Comparison of ENCODE assay signal across 27 cellular contexts in genomic region chr11:1836011-1836945, GRCh38. TPM values are rescaled to one million over a fixed set of nuclear protein-coding genes. Genes with fewer than 3 reads are reported as not detected.
A peak's percentile ranks its signal among the peaks of the same experiment; 100 is the strongest.
DNase-seq lines count a peak whose midpoint lies in the region; ATAC-seq, FAIRE-seq and TF ChIP-seq lines count a peak whose summit lies in the region.
"Had no signal": no experiment of that assay in that cellular context is flagged by ENCODE, and none has a peak within 500 bp of the region (broad histone marks: within the 10 kb centered on the region; RNA-seq: fewer than 3 reads in every experiment).

No MANE protein-coding gene starts in this region.

- H4K5ac ChIP-seq in H1 (ENCODE audit: insufficient read length, low read depth, low read length): no peak overlapping the region

- no peaks in the 10 kb centered on the region for H3K36me3 Mint-ChIP-seq in endodermal cell (ENCODE audit: low read depth)
- H3K36me3 Mint-ChIP-seq: neural progenitor cell had no signal

- CTCF ChIA-PET in H1 (lab: Charles Lee; ENCODE audit: partially characterized antibody): interaction anchor here (0.7 to 15.8 kb wide), 25 partner anchors 8 to 330 kb away, joined by 3 to 439 read pairs (median 3); partner anchors contain the start of gene LSP1

- no peaks in the 10 kb centered on the region for H3K36me3 ChIP-seq in RWPE2 (ENCODE audit: low read depth)
- H3K36me3 ChIP-seq in H1 (ENCODE audit: control insufficient read depth in 2 of 4, insufficient read depth in 4 of 4, low read length in 3 of 4): no peaks in the 10 kb centered on the region
- H3K36me3 ChIP-seq in lower lobe of right lung: no peaks in the 10 kb centered on the region
- no peaks in the 10 kb centered on the region for H3K36me3 ChIP-seq in endodermal cell (ENCODE audit: control insufficient read depth, insufficient read depth, low read length)
- H3K36me3 ChIP-seq: neural progenitor cell, upper lobe of left lung had no signal

- TF ChIP-seq EP300 in H1 (IDR thresholded peaks at IDR 0.05; ENCODE audit: borderline replicate concordance in 1 of 2, low read depth in 2 of 2, low read length in 2 of 2): no peak

- TF ChIP-seq CTCF in RWPE2 (IDR thresholded peaks at IDR 0.05; ENCODE audit: poor library complexity, severe bottlenecking) (no peak), H1 (IDR thresholded peaks at IDR 0.05; ENCODE audit: control extremely low read depth in 1 of 3, insufficient read depth in 1 of 3, low read depth in 1 of 3, low read length in 3 of 3) (no peak), lower lobe of right lung (IDR thresholded peaks at IDR 0.05) (no peak), endodermal cell (conservative IDR thresholded peaks at IDR 0.05) (no peak)

- no peak overlapping the region for H2BK12ac ChIP-seq in H1 (ENCODE audit: low read depth, low read length)

- H2AFZ ChIP-seq in H1 (ENCODE audit: low read length): no peak overlapping the region
- H2AFZ ChIP-seq: hepatocyte, neural progenitor cell, PC-9 had no signal

- no peak overlapping the region for H3K9ac ChIP-seq in H1 (replicated peaks in 1 of 4; ENCODE audit: extremely low read depth in 1 of 4, low read depth in 3 of 4, low read length in 3 of 4)
- no peak overlapping the region for H3K9ac ChIP-seq in endodermal cell (ENCODE audit: extremely low read depth, low read length, poor library complexity, severe bottlenecking)
- H3K9ac ChIP-seq: neural progenitor cell had no signal

- no peak for DNase-seq in RWPE2 (ENCODE audit: low spot score)
- no peak for DNase-seq in H1 (ENCODE audit: low read depth in 1 of 2, low spot score in 2 of 2)
- peak; percentile 50 for DNase-seq in lower lobe of right lung
- no peak for DNase-seq in ureter (ENCODE audit: low spot score)
- no peak for DNase-seq in endodermal cell
- DNase-seq: activated CD4-positive, alpha-beta memory T cell treated with anti-CD3 and anti-CD28 coated beads, Interleukin-2, amount 10 ng/mL, durations not matched to agents 7 days and 5 days; activated effector memory CD4-positive, alpha-beta T cell treated with Interleukin-2 at 50 U/mL for 16 hours; effector memory CD4-positive, alpha-beta T cell; foreskin keratinocyte; HCEC 1CT; Kasumi-1; NCI-H1694; NCI-H510A treated with DMSO at 0.1 percent for 48 hours; NK-92 treated with Interleukin-12 subunit alpha and Interleukin-12 subunit beta, amount 100 ng/mL, for 24 hours; PC-9; stimulated activated CD8-positive, alpha-beta memory T cell treated with anti-CD3 and anti-CD28 coated beads, Interleukin-4, amount 100 ng/mL, for 48 hours had no signal

- no peak overlapping the region for H3K4me2 ChIP-seq in H1 (ENCODE audit: insufficient read depth in 1 of 2, low read depth in 2 of 2, low read length in 2 of 2)
- H3K4me2 ChIP-seq: hepatocyte, neural progenitor cell, PC-9 had no signal

- H3K14ac ChIP-seq in H1 (ENCODE audit: insufficient read length): no peak overlapping the region

- H3K4ac ChIP-seq in H1 (replicated peaks; ENCODE audit: insufficient read length, low read depth, low read length): no peak overlapping the region

- no peaks in the 10 kb centered on the region for H3K23me2 ChIP-seq in H1 (ENCODE audit: low read depth, low read length)

- H3K27me3 Mint-ChIP-seq in endodermal cell (ENCODE audit: insufficient read depth): peaks cover 16% of the 10 kb centered on the region
- H3K27me3 Mint-ChIP-seq: progenitor cell of endocrine pancreas had no signal

- H3K4me1 ChIP-seq in RWPE2 (ENCODE audit: insufficient read depth, poor library complexity, severe bottlenecking) (peaks cover 24% of the 10 kb centered on the region), H1 (replicated peaks in 1 of 4; ENCODE audit: control insufficient read depth in 3 of 4, insufficient read depth in 4 of 4, low read length in 3 of 4) (peaks cover 0 to 4% (median 2%) of the 10 kb centered on the region in 4 experiments; a peak in 4 of 7 replicates), lower lobe of right lung (peaks cover 41% of the 10 kb centered on the region), endodermal cell (ENCODE audit: control insufficient read depth, insufficient read depth, low read length) (no peaks in the 10 kb centered on the region)

- no peak overlapping the region for H2BK15ac ChIP-seq in H1 (ENCODE audit: low read length)

- H2BK120ac ChIP-seq in H1 (replicated peaks; ENCODE audit: low read depth, low read length): no peak overlapping the region

- TF ChIP-seq POLR2A in H1 (IDR thresholded peaks at IDR 0.05; ENCODE audit: control extremely low read depth in 1 of 2, low read depth in 2 of 2, low read length in 2 of 2): no peak

- H3K4me1 Mint-ChIP-seq in endodermal cell: no peaks in the 10 kb centered on the region

- no peak for ATAC-seq in RWPE2 (ENCODE audit: low read depth)
- no peak for ATAC-seq in lower lobe of right lung
- no peak for ATAC-seq in GM19467 (IDR thresholded peaks at IDR 0.05; ENCODE audit: unreplicated experiment)
- ATAC-seq: activated CD4-positive, CD25-positive, alpha-beta regulatory T cell treated with anti-CD3 and anti-CD28 coated beads, Interleukin-2, amount 50 U/mL, for 24 hours; foreskin keratinocyte had no signal

- intact Hi-C loops in lower lobe of right lung (cut with DNase I): no loop called here

- H3K79me2 ChIP-seq in H1 (ENCODE audit: control insufficient read depth in 1 of 2, insufficient read depth in 2 of 2, low read length in 2 of 2): no peaks in the 10 kb centered on the region

- H3K27me3 ChIP-seq in RWPE2 (ENCODE audit: insufficient read depth, poor library complexity, severe bottlenecking) (no peaks in the 10 kb centered on the region), H1 (replicated peaks in 1 of 4; ENCODE audit: control insufficient read depth in 3 of 4, extremely low read depth in 1 of 4, insufficient read depth in 3 of 4, low read length in 3 of 4) (peaks cover 0 to 3% (median 0%) of the 10 kb centered on the region in 4 experiments; a peak in 3 of 7 replicates), lower lobe of right lung (ENCODE audit: low read depth) (peaks cover 3% of the 10 kb centered on the region), endodermal cell (ENCODE audit: control insufficient read depth, insufficient read depth, low read length, poor library complexity, severe bottlenecking) (peaks cover 24% of the 10 kb centered on the region)
- H3K27me3 ChIP-seq: foreskin keratinocyte, hepatocyte, neural progenitor cell, upper lobe of left lung had no signal

- H4K91ac ChIP-seq in H1 (replicated peaks; ENCODE audit: insufficient read length, low read length): no peak overlapping the region

- H3K9me3 ChIP-seq in RWPE2 (ENCODE audit: severe bottlenecking): no peaks in the 10 kb centered on the region
- H3K9me3 ChIP-seq in H1 (ENCODE audit: insufficient read depth in 2 of 2, low read depth in 1 of 2, low read length in 1 of 2): no peaks in the 10 kb centered on the region
- no peaks in the 10 kb centered on the region for H3K9me3 ChIP-seq in lower lobe of right lung
- H3K9me3 ChIP-seq in endodermal cell (ENCODE audit: control insufficient read depth, low read length): no peaks in the 10 kb centered on the region
- H3K9me3 ChIP-seq: upper lobe of left lung had no signal

- FAIRE-seq in H1 (lab: Jason Lieb, UNC): no peak
- FAIRE-seq: colon, D721Med, GM12891 had no signal

- H3K56ac ChIP-seq in H1 (replicated peaks; ENCODE audit: insufficient read length, low read depth, low read length): no peak overlapping the region

- no peaks in the 10 kb centered on the region for H4K20me1 ChIP-seq in H1 (replicated peaks in 1 of 2; ENCODE audit: control insufficient read depth in 1 of 2, insufficient read depth in 2 of 2, low read length in 2 of 2)

- no peaks in the 10 kb centered on the region for H3K9me3 Mint-ChIP-seq in endodermal cell
- H3K9me3 Mint-ChIP-seq: activated CD4-positive, alpha-beta memory T cell treated with anti-CD3 and anti-CD28 coated beads, Interleukin-2, amount 10 ng/mL, durations not matched to agents 7 days and 5 days; neural progenitor cell had no signal

- TF ChIP-seq RAD21 in H1 (IDR thresholded peaks at IDR 0.05 in 1 of 2, conservative IDR thresholded peaks at IDR 0.05 in 1 of 2; ENCODE audit: low read depth in 2 of 2, low read length in 2 of 2): no peak

- no peaks in the 10 kb centered on the region for H3K79me1 ChIP-seq in H1 (ENCODE audit: low read depth, low read length)

- H2BK5ac ChIP-seq in H1 (ENCODE audit: low read depth, low read length): no peak overlapping the region

- no peak overlapping the region for H3K18ac ChIP-seq in H1 (ENCODE audit: extremely low read depth, low read length)

- no peak overlapping the region for H3K4me3 Mint-ChIP-seq in endodermal cell
- H3K4me3 Mint-ChIP-seq: activated CD4-positive, alpha-beta memory T cell treated with anti-CD3 and anti-CD28 coated beads, Interleukin-2, amount 10 ng/mL, durations not matched to agents 7 days and 5 days; neural progenitor cell had no signal

- H3K27ac ChIP-seq in RWPE2 (ENCODE audit: poor library complexity, severe bottlenecking): peak overlapping the region; percentile 96
- no peak overlapping the region for H3K27ac ChIP-seq in H1 (ENCODE audit: low read depth, low read length)
- H3K27ac ChIP-seq in lower lobe of right lung: no peak overlapping the region
- H3K27ac ChIP-seq in endodermal cell (ENCODE audit: low read depth, low read length): no peak overlapping the region
- H3K27ac ChIP-seq: foreskin keratinocyte, neural progenitor cell, PC-9 had no signal

- peak overlapping the region; percentile 75; the same call in 1 of the 2 replicates for H4K8ac ChIP-seq in H1 (ENCODE audit: extremely low read depth, insufficient read depth, low read length)

- no peak overlapping the region for H2AK5ac ChIP-seq in H1 (ENCODE audit: low read depth, low read length)

- H3K4me3 ChIP-seq in RWPE2 (ENCODE audit: severe bottlenecking): no peak overlapping the region
- H3K4me3 ChIP-seq in H1 (ENCODE audit: extremely low read depth in 1 of 4, insufficient read depth in 2 of 4, low read depth in 3 of 4, low read length in 4 of 4): no peak overlapping the region
- no peak overlapping the region for H3K4me3 ChIP-seq in lower lobe of right lung
- no peak overlapping the region for H3K4me3 ChIP-seq in endodermal cell (ENCODE audit: low read length)
- H3K4me3 ChIP-seq: hepatocyte, neural progenitor cell, PC-9, upper lobe of left lung had no signal

- H3K27ac Mint-ChIP-seq in endodermal cell: no peak overlapping the region
- H3K27ac Mint-ChIP-seq: activated CD4-positive, alpha-beta memory T cell treated with anti-CD3 and anti-CD28 coated beads, Interleukin-2, amount 10 ng/mL, durations not matched to agents 7 days and 5 days; neural progenitor cell; progenitor cell of endocrine pancreas had no signal

- POLR2A ChIA-PET in H1 (lab: Charles Lee; ENCODE audit: partially characterized antibody): interaction anchor here (0.8 kb wide), 1 partner anchor 106 kb away, joined by 4 read pairs; no protein-coding TSS in a partner anchor

- no peak overlapping the region for H3K23ac ChIP-seq in H1 (ENCODE audit: insufficient read length)

- WGBS in H1 (ENCODE audit: extremely low coverage in 1 of 2, insufficient coverage in 1 of 2, insufficient read length in 1 of 2, insufficient replicate concordance in 2 of 2, low coverage in 1 of 2, low lambda C conversion rate in 2 of 2, missing lambda C conversion rate in 1 of 2), 2 experiments: 92% methylated on average over 25 of the region's 43 CpGs; no CpG with 5 or more reads in 1 of the 2 experiments
- WGBS in endodermal cell (ENCODE audit: insufficient coverage in 1 of 2, insufficient read length in 1 of 2), 2 experiments: 90 to 91% methylated on average over 22 to 43 of the region's 43 CpGs

- H2BK20ac ChIP-seq in H1 (ENCODE audit: low read length): no peak overlapping the region

RNA-seq across cellular contexts. Expression of gene SYT8, which starts 1.5 kb away (rescaled TPM):
- not detected in 2 replicates for total RNA-seq in H1 (2021; fragmentation: NEBNext Ultra II Directional; extraction: Animal tissue kit (Norgen Biotek cat#: 25700))
- not detected in 2 replicates for polyA plus RNA-seq in H1 (2011; rRNA removed)
- not detected for polyA plus RNA-seq in H1 (2011; cell fraction: cytosol; rRNA removed)
- 0.27 TPM for polyA plus RNA-seq in H1 (2011; cell fraction: nucleus; rRNA removed)
- not detected in 4 replicates for polyA plus RNA-seq in H1 (2012, experiment 1 of 2)
- not detected for polyA plus RNA-seq in H1 (2012, experiment 2 of 2)
- polyA plus RNA-seq in H1 (2013, experiment 1 of 2): not detected
- polyA plus RNA-seq in H1 (2013, experiment 2 of 2): 0.04 TPM
- polyA minus RNA-seq in H1 (2011; rRNA and poly(A)+ RNA removed): not detected in 2 replicates
- polyA minus RNA-seq in H1 (2011; cell fraction: cytosol; rRNA and poly(A)+ RNA removed): not detected
- polyA minus RNA-seq in H1 (2011; cell fraction: nucleus; rRNA and poly(A)+ RNA removed): not detected
- total RNA-seq in lower lobe of right lung: 18.5 TPM
- total RNA-seq in ureter: 159 TPM
- not detected for total RNA-seq in endodermal cell
- polyA plus RNA-seq in endodermal cell (2013, experiment 1 of 2): not detected
- polyA plus RNA-seq in endodermal cell (2013, experiment 2 of 2): not detected
- total RNA-seq: activated CD4-positive, alpha-beta memory T cell treated with anti-CD3 and anti-CD28 coated beads, Interleukin-2, amount 10 ng/mL, durations not matched to agents 7 days and 5 days; Daoy had no signal

RNA-seq across cellular contexts. Expression of gene TNNI2, which starts 2.5 kb away (rescaled TPM):
- not detected in 2 replicates for total RNA-seq in H1 (2021; fragmentation: NEBNext Ultra II Directional; extraction: Animal tissue kit (Norgen Biotek cat#: 25700))
- polyA plus RNA-seq in H1 (2011; rRNA removed): 0.39 TPM in 1 of 2 replicates, not detected in the other
- polyA plus RNA-seq in H1 (2011; cell fraction: cytosol; rRNA removed): not detected
- 0.33 TPM for polyA plus RNA-seq in H1 (2011; cell fraction: nucleus; rRNA removed)
- polyA plus RNA-seq in H1 (2012, experiment 1 of 2): 0.41 TPM in 1 of 4 replicates, not detected in the others
- polyA plus RNA-seq in H1 (2012, experiment 2 of 2): not detected
- polyA plus RNA-seq in H1 (2013, experiment 1 of 2): 0.12 TPM
- not detected for polyA plus RNA-seq in H1 (2013, experiment 2 of 2)
- polyA minus RNA-seq in H1 (2011; rRNA and poly(A)+ RNA removed): not detected in 2 replicates
- polyA minus RNA-seq in H1 (2011; cell fraction: cytosol; rRNA and poly(A)+ RNA removed): not detected
- polyA minus RNA-seq in H1 (2011; cell fraction: nucleus; rRNA and poly(A)+ RNA removed): not detected
- total RNA-seq in lower lobe of right lung (17.7 TPM), ureter (45.0 TPM), endodermal cell (not detected)
- not detected for polyA plus RNA-seq in endodermal cell (2013, experiment 1 of 2)
- not detected for polyA plus RNA-seq in endodermal cell (2013, experiment 2 of 2)
- total RNA-seq: Daoy had no signal

RNA-seq across cellular contexts. Expression of gene LSP1, which starts 16.6 kb away (rescaled TPM):
- total RNA-seq in H1 (2021; fragmentation: NEBNext Ultra II Directional; extraction: Animal tissue kit (Norgen Biotek cat#: 25700)): not detected in 2 replicates
- polyA plus RNA-seq in H1 (2011; rRNA removed): 0.03 TPM in 1 of 2 replicates, not detected in the other
- not detected for polyA plus RNA-seq in H1 (2011; cell fraction: cytosol; rRNA removed)
- not detected for polyA plus RNA-seq in H1 (2011; cell fraction: nucleus; rRNA removed)
- 0.11 TPM in 1 of 4 replicates, not detected in the others for polyA plus RNA-seq in H1 (2012, experiment 1 of 2)
- not detected for polyA plus RNA-seq in H1 (2012, experiment 2 of 2)
- 0.16 TPM for polyA plus RNA-seq in H1 (2013, experiment 1 of 2)
- 0.07 TPM for polyA plus RNA-seq in H1 (2013, experiment 2 of 2)
- polyA minus RNA-seq in H1 (2011; rRNA and poly(A)+ RNA removed): not detected in 2 replicates
- polyA minus RNA-seq in H1 (2011; cell fraction: cytosol; rRNA and poly(A)+ RNA removed): not detected
- polyA minus RNA-seq in H1 (2011; cell fraction: nucleus; rRNA and poly(A)+ RNA removed): not detected
- total RNA-seq in lower lobe of right lung (90.4 TPM), ureter (47.4 TPM), endodermal cell (not detected)
- polyA plus RNA-seq in endodermal cell (2013, experiment 1 of 2): not detected
- 0.25 TPM for polyA plus RNA-seq in endodermal cell (2013, experiment 2 of 2)
- total RNA-seq: progenitor cell of endocrine pancreas had no signal

RNA-seq across cellular contexts. Expression of gene PRR33, which starts 55.4 kb away (rescaled TPM):
- total RNA-seq in H1 (2021; fragmentation: NEBNext Ultra II Directional; extraction: Animal tissue kit (Norgen Biotek cat#: 25700)): not detected in 2 replicates
- 0.02 and 0.08 TPM in 2 replicates for polyA plus RNA-seq in H1 (2011; rRNA removed)
- 0.03 TPM for polyA plus RNA-seq in H1 (2011; cell fraction: cytosol; rRNA removed)
- polyA plus RNA-seq in H1 (2011; cell fraction: nucleus; rRNA removed): 0.04 TPM
- polyA plus RNA-seq in H1 (2012, experiment 1 of 2): 0.06 TPM in 1 of 4 replicates, not detected in the others
- polyA plus RNA-seq in H1 (2012, experiment 2 of 2): not detected
- 0.02 TPM for polyA plus RNA-seq in H1 (2013, experiment 1 of 2)
- polyA plus RNA-seq in H1 (2013, experiment 2 of 2): 0.02 TPM
- polyA minus RNA-seq in H1 (2011; rRNA and poly(A)+ RNA removed): not detected in 2 replicates
- not detected for polyA minus RNA-seq in H1 (2011; cell fraction: cytosol; rRNA and poly(A)+ RNA removed)
- polyA minus RNA-seq in H1 (2011; cell fraction: nucleus; rRNA and poly(A)+ RNA removed): not detected
- total RNA-seq in lower lobe of right lung: not detected
- total RNA-seq in ureter: not detected
- not detected for total RNA-seq in endodermal cell
- polyA plus RNA-seq in endodermal cell (2013, experiment 1 of 2): not detected
- polyA plus RNA-seq in endodermal cell (2013, experiment 2 of 2): not detected
- total RNA-seq: Daoy, foreskin keratinocyte, hepatocyte, liver, PC-9, progenitor cell of endocrine pancreas, upper lobe of left lung had no signal
- polyA plus RNA-seq: foreskin keratinocyte, liver had no signal

Comparison
In these comparisons a context has a peak if more than half of its experiments do, and no peak if none do; other contexts are left out.
1. RNA of gene SYT8, which starts 1.5 kb away (total RNA-seq): 159 TPM in ureter (single experiment) and 18.5 TPM in lower lobe of right lung (single experiment); not detected in H1 and not detected in endodermal cell; every median in the first group is over 10 times any median in the second.
2. RNA of gene TNNI2, which starts 2.5 kb away (total RNA-seq): 45.0 TPM in ureter (single experiment) and 17.7 TPM in lower lobe of right lung (single experiment); not detected in H1 and not detected in endodermal cell; every median in the first group is over 10 times any median in the second.
3. RNA of gene LSP1, which starts 16.6 kb away (total RNA-seq): 90.4 TPM in lower lobe of right lung (single experiment) and 47.4 TPM in ureter (single experiment); not detected in H1 and not detected in endodermal cell; every median in the first group is over 10 times any median in the second.